ENCODE assay signal across 21 cellular contexts in the genomic region with DNA sequence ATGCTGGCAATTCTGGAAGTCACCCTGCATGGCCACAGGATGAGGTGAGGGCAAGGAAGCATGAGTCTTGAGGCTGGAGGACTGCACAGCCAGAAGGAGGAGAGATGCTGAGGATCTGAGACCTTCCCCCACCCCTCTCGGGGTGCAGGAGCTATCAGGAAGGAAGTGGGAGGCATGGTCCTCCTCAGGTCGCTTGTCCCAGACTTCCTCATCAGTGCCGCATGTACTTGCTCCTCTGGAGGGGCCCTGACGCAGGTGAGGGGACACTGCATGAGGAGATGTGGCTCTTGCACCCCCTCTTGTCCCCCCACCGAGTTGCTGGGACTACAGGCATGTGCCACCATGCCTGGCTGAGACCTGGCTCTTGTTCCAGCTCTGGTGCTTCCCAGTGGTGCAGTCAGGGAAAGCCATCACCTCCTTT. TPM values are rescaled to one million over a fixed set of nuclear protein-coding genes. Genes with fewer than 3 reads are reported as not detected.
DNase-seq lines count a peak whose midpoint lies in the region; ATAC-seq and TF ChIP-seq lines count a peak whose summit lies in the region.
"Had no signal": no experiment of that assay in that cellular context is flagged by ENCODE, and none has a peak within 500 bp of the region (broad histone marks: within the 10 kb centered on the region; RNA-seq: fewer than 3 reads in every experiment).

No MANE protein-coding gene starts in this region.

- H3K27me3 ChIP-seq in left lung (no peaks in the 10 kb centered on the region), transverse colon (no peaks in the 10 kb centered on the region), MM.1S (replicated peaks; ENCODE audit: insufficient read depth, low read length) (no peaks in the 10 kb centered on the region)
- H3K27me3 ChIP-seq: cardiac muscle cell, gastrocnemius medialis, MG63, ovary had no signal

- H3K4me1 Mint-ChIP-seq in T-helper 17 cell, result peaks cover 46% of the 10 kb centered on the region

- H3K36me3 Mint-ChIP-seq in T-helper 17 cell (ENCODE audit: low read depth), result peaks cover 7% of the 10 kb centered on the region

- 56% methylated on average over 5 of the region's 5 CpGs; no CpG with 5 or more reads in 1 of the 2 donors for WGBS in transverse colon (ENCODE audit: low coverage in 1 of 2), 2 donors

- DNase-seq in activated effector memory CD4-positive, alpha-beta T cell treated with anti-CD3 and anti-CD28 coated beads, Interleukin-2, amount 50 U/mL, for 16 hours, result peak; percentile 61
- no peak for DNase-seq in activated effector memory CD4-positive, alpha-beta T cell treated with Interleukin-2 at 50 U/mL for 16 hours
- DNase-seq in T-helper 17 cell (no peak), left lung (peak; percentile 28 to 32), transverse colon (peak; percentile 8), COLO829 (ENCODE audit: low spot score) (no peak), MM.1S (no peak)
- DNase-seq: activated CD8-positive, alpha-beta T cell treated with anti-CD3 and anti-CD28 coated beads, Interleukin-2, amount 10 ng/mL, durations not matched to agents 7 days and 5 days; activated naive CD8-positive, alpha-beta T cell treated with anti-CD3 and anti-CD28 coated beads, Interleukin-2, amount 50 U/mL, for 24 hours; activated T-cell treated with anti-CD3 and anti-CD28 coated beads, Interleukin-2, amount 50 U/mL, for 72 hours; C1 segment of cervical spinal cord; DMS53; gastrocnemius medialis; MG63; NCI-H187; small intestine; stimulated activated CD4-positive, alpha-beta T cell treated with anti-CD3 and anti-CD28 coated beads, Interleukin-4, amount 100 ng/mL, for 24 hours; WERI-Rb-1 had no signal

- H3K27me3 Mint-ChIP-seq in T-helper 17 cell, result peaks cover 6% of the 10 kb centered on the region

- no peak overlapping the region for H3K9ac ChIP-seq in MM.1S (ENCODE audit: low read length)

- no peak for TF ChIP-seq POLR2A in transverse colon (IDR thresholded peaks at IDR 0.05)

- no peak for TF ChIP-seq EP300 in transverse colon (IDR thresholded peaks at IDR 0.05; ENCODE audit: low read depth)

- H3K4me1 ChIP-seq in left lung (peaks cover 0 to 28% of the 10 kb centered on the region in 2 donors), transverse colon (peaks cover 0 to 64% (median 45%) of the 10 kb centered on the region in 4 donors), MM.1S (ENCODE audit: low read length) (peaks cover 6% of the 10 kb centered on the region; the same call in 1 of the 2 replicates)

- in situ Hi-C loops in transverse colon (cut with MboI; ENCODE audit: low pct_ligation_motif_present in 1 of 4, low pct_unique_long_range_greater_than_20kb in 1 of 4, low sequenced_read_pairs in 3 of 4), result no loop called here

- H2AFZ ChIP-seq in MM.1S (ENCODE audit: low read length), result no peak overlapping the region

- H3K36me3 ChIP-seq in left lung (no peaks in the 10 kb centered on the region), transverse colon (no peaks in the 10 kb centered on the region), MM.1S (replicated peaks; ENCODE audit: insufficient read depth, low read length) (no peaks in the 10 kb centered on the region)
- H3K36me3 ChIP-seq: cardiac muscle cell, gastrocnemius medialis, MG63, ovary, WERI-Rb-1 had no signal

- H3F3A ChIP-seq in MM.1S (ENCODE audit: insufficient read depth, low read length), result 0 out of 2 replicates have a peak, but pooled peaks cover 5% of the 10 kb centered on the region

- no peak overlapping the region for H3K4me2 ChIP-seq in MM.1S (ENCODE audit: low read depth, low read length)

- H3K4me3 ChIP-seq in left lung (no peak overlapping the region), transverse colon (no peak overlapping the region), MM.1S (ENCODE audit: low read length) (no peak overlapping the region)
- H3K4me3 ChIP-seq: cardiac muscle cell, gastrocnemius medialis, MG63, ovary had no signal

- peak overlapping the region; percentile 13 for H3K4me3 Mint-ChIP-seq in T-helper 17 cell
- H3K4me3 Mint-ChIP-seq: activated CD8-positive, alpha-beta T cell treated with anti-CD3 and anti-CD28 coated beads, Interleukin-2, amount 10 ng/mL, durations not matched to agents 7 days and 5 days; activated naive CD8-positive, alpha-beta T cell treated with anti-CD3 and anti-CD28 coated beads, Interleukin-2, amount 50 U/mL, for 24 hours; activated T-cell treated with anti-CD3 and anti-CD28 coated beads, Interleukin-2, amount 50 U/mL, for 72 hours had no signal

- no peaks in the 10 kb centered on the region for H3K9me3 ChIP-seq in T-helper 17 cell (ENCODE audit: control insufficient read depth, low read length, poor library complexity, severe bottlenecking)
- no peaks in the 10 kb centered on the region for H3K9me3 ChIP-seq in left lung
- H3K9me3 ChIP-seq in transverse colon, result no peaks in the 10 kb centered on the region
- no peaks in the 10 kb centered on the region for H3K9me3 ChIP-seq in MM.1S (replicated peaks; ENCODE audit: insufficient read depth, low read length)
- H3K9me3 ChIP-seq: gastrocnemius medialis, MG63, ovary had no signal

- intact Hi-C loops in left lung (cut with DNase I), result no loop called here
- intact Hi-C loops in transverse colon (cut with DNase I; ENCODE audit: low total_unique reads), result loop anchor here (10.0 kb wide), 2 partner anchors 288 to 1018 kb away; no protein-coding TSS in a partner anchor

- H4K20me1 ChIP-seq in MM.1S (ENCODE audit: insufficient read depth, low read length), result no peaks in the 10 kb centered on the region

- H3K79me2 ChIP-seq in MM.1S (ENCODE audit: low read length), result no peaks in the 10 kb centered on the region

- ATAC-seq in T-helper 17 cell (no peak), left lung (no peak), HG03135 (IDR thresholded peaks at IDR 0.05; ENCODE audit: unreplicated experiment) (no peak)
- ATAC-seq: activated CD8-positive, alpha-beta T cell treated with anti-CD3 and anti-CD28 coated beads, Interleukin-2, amount 10 ng/mL, durations not matched to agents 7 days and 5 days; activated naive CD8-positive, alpha-beta T cell treated with anti-CD3 and anti-CD28 coated beads, Interleukin-2, amount 50 U/mL, for 24 hours; activated T-cell treated with anti-CD3 and anti-CD28 coated beads, Interleukin-2, amount 50 U/mL, for 72 hours; gastrocnemius medialis had no signal

- H3K9me2 ChIP-seq in MM.1S (replicated peaks; ENCODE audit: insufficient read depth, low read length), result no peaks in the 10 kb centered on the region

- peak overlapping the region; percentile 91 for H3K27ac Mint-ChIP-seq in T-helper 17 cell
- H3K27ac Mint-ChIP-seq: activated naive CD8-positive, alpha-beta T cell treated with anti-CD3 and anti-CD28 coated beads, Interleukin-2, amount 50 U/mL, for 24 hours; activated T-cell treated with anti-CD3 and anti-CD28 coated beads, Interleukin-2, amount 50 U/mL, for 72 hours had no signal

- no peak for TF ChIP-seq CTCF in left lung (IDR thresholded peaks at IDR 0.05)
- TF ChIP-seq CTCF in transverse colon (IDR thresholded peaks at IDR 0.05), result no peak
- TF ChIP-seq CTCF in MM.1S (IDR thresholded peaks at IDR 0.05; ENCODE audit: low read length), result no peak

- H3K27ac ChIP-seq in left lung (no peak overlapping the region), transverse colon (no peak overlapping the region), MM.1S (ENCODE audit: low read length) (no peak overlapping the region)
- H3K27ac ChIP-seq: cardiac muscle cell, gastrocnemius medialis, ovary, WERI-Rb-1 had no signal

RNA-seq across cellular contexts. Expression of a gene that starts 5.7 kb away (rescaled TPM):
- total RNA-seq in T-helper 17 cell (10 to 100 TPM; 30.0 to 34.0 TPM), left lung (10 to 100 TPM; 63.1 to 80.2 TPM), transverse colon (100 to 1,000 TPM in 1 of 4 donors, 10 to 100 TPM in 3; 32.0 to 108 (median 63.0) TPM)

Comparison
In these comparisons a context has a peak if more than half of its experiments do, and no peak if none do; other contexts are left out.
1. DNase-seq: peak in activated effector memory CD4-positive, alpha-beta T cell treated with anti-CD3 and anti-CD28 coated beads, Interleukin-2, amount 50 U/mL, for 16 hours (single experiment), left lung (2 of 2) and transverse colon (single experiment); none in activated effector memory CD4-positive, alpha-beta T cell treated with Interleukin-2 at 50 U/mL for 16 hours (single experiment), T-helper 17 cell (0 of 3), COLO829 (single experiment) and MM.1S (single experiment).